In genomic region chr14:69339426-69339825, GRCh38 we compare ENCODE assay signal across 21 cellular contexts. TPM values are rescaled to one million over a fixed set of nuclear protein-coding genes. Genes with fewer than 3 reads are reported as not detected.
A peak's percentile ranks its signal among the peaks of the same experiment; 100 is the strongest.
DNase-seq lines count a peak whose midpoint lies in the region; TF ChIP-seq lines count a peak whose summit lies in the region.
"Had no signal": no experiment of that assay in that cellular context is flagged by ENCODE, and none has a peak within 500 bp of the region (broad histone marks: within the 10 kb centered on the region; RNA-seq: fewer than 3 reads in every experiment).

No MANE protein-coding gene starts in this region.

- H3K4me3 ChIP-seq in BLaER1 (no peak overlapping the region), Karpas-422 (ENCODE audit: low read length) (no peak overlapping the region), osteoblast (ENCODE audit: insufficient read depth, low read length) (no peak overlapping the region), BE2C (ENCODE audit: low read depth, low read length) (no peak overlapping the region)
- H3K4me3 ChIP-seq: A549, GM12878 had no signal

- TF ChIP-seq CTCF in osteoblast (IDR thresholded peaks at IDR 0.05; ENCODE audit: extremely low read depth, low read depth, low read length) (no peak), BE2C (IDR thresholded peaks at IDR 0.05; ENCODE audit: low read depth, low read length) (no peak)

- peak overlapping the region; percentile 18 for H3K4me2 ChIP-seq in BLaER1
- H3K4me2 ChIP-seq in Karpas-422 (ENCODE audit: low read depth, low read length, poor library complexity, severe bottlenecking): peak overlapping the region; percentile 43
- H3K4me2 ChIP-seq in osteoblast (ENCODE audit: insufficient read depth, low read length): no peak overlapping the region
- H3K4me2 ChIP-seq: A549 had no signal

- no peaks in the 10 kb centered on the region for H4K20me1 ChIP-seq in BLaER1
- peaks cover 11% of the 10 kb centered on the region; the same call in 1 of the 2 replicates for H4K20me1 ChIP-seq in Karpas-422 (ENCODE audit: insufficient read depth, low read depth, low read length)
- no peaks in the 10 kb centered on the region for H4K20me1 ChIP-seq in osteoblast (ENCODE audit: insufficient read depth, low read length)

- H3K79me2 ChIP-seq in Karpas-422 (ENCODE audit: low read length): no peaks in the 10 kb centered on the region
- H3K79me2 ChIP-seq in osteoblast (ENCODE audit: insufficient read depth, low read length): no peaks in the 10 kb centered on the region

- H3K27ac ChIP-seq in BLaER1 (no peak overlapping the region), Karpas-422 (ENCODE audit: low read length) (no peak overlapping the region), osteoblast (ENCODE audit: low read depth, low read length) (no peak overlapping the region)
- H3K27ac ChIP-seq: 22Rv1, A549 had no signal

- no peaks in the 10 kb centered on the region for H3K36me3 ChIP-seq in BLaER1
- no peaks in the 10 kb centered on the region for H3K36me3 ChIP-seq in Karpas-422 (ENCODE audit: insufficient read depth, low read length)
- H3K36me3 ChIP-seq in osteoblast (ENCODE audit: insufficient read depth, low read length): no peaks in the 10 kb centered on the region
- H3K36me3 ChIP-seq in BE2C: no peaks in the 10 kb centered on the region

- no peaks in the 10 kb centered on the region for H3K9me2 ChIP-seq in Karpas-422 (replicated peaks; ENCODE audit: insufficient read depth, low read length)

- H3K9ac ChIP-seq in BLaER1 (no peak overlapping the region), Karpas-422 (ENCODE audit: low read length) (no peak overlapping the region)

- H3K4me1 ChIP-seq in BLaER1 (peaks cover 46% of the 10 kb centered on the region), Karpas-422 (ENCODE audit: low read length) (peaks cover 29% of the 10 kb centered on the region), osteoblast (ENCODE audit: insufficient read depth, low read length) (no peaks in the 10 kb centered on the region), BE2C (0 out of 2 replicates have a peak, but pooled peaks cover 5% of the 10 kb centered on the region)
- H3K4me1 ChIP-seq: A549 had no signal

- H3K9me3 ChIP-seq in BLaER1 (no peaks in the 10 kb centered on the region), Karpas-422 (ENCODE audit: low read length) (no peaks in the 10 kb centered on the region), osteoblast (ENCODE audit: low read depth, low read length) (no peaks in the 10 kb centered on the region), BE2C (no peaks in the 10 kb centered on the region)
- H3K9me3 ChIP-seq: A549 had no signal

- H2AFZ ChIP-seq in Karpas-422 (ENCODE audit: low read length): no peak overlapping the region
- H2AFZ ChIP-seq in osteoblast (ENCODE audit: low read length): no peak overlapping the region

- H3K27me3 ChIP-seq in BLaER1 (no peaks in the 10 kb centered on the region), Karpas-422 (ENCODE audit: low read length) (0 out of 2 replicates have a peak, but pooled peaks cover 3% of the 10 kb centered on the region), osteoblast (ENCODE audit: insufficient read depth, low read length) (peaks cover 26% of the 10 kb centered on the region), BE2C (no peaks in the 10 kb centered on the region)

- no peak for DNase-seq in Karpas-422
- DNase-seq in osteoblast (ENCODE audit: insufficient read length, low spot score, missing footprints): peak; percentile 45
- no peak for DNase-seq in BE2C
- DNase-seq in NCI-H2081 treated with DMSO at 0.1 percent for 48 hours (lab: John Stamatoyannopoulos, UW): no peak
- DNase-seq: AML-193; C1 segment of cervical spinal cord; CD4-positive, alpha-beta memory T cell; CD4-positive, CD25-positive, alpha-beta regulatory T cell; CD8-positive, alpha-beta memory T cell; COR-L47; DMS 273 treated with DMSO at 0.1 percent for 48 hours; DMS153; DMS53; DMS79; DND-41; EL; GDM1 had no signal

RNA-seq across cellular contexts. Expression of gene ERH, which starts 58.7 kb away (rescaled TPM):
- total RNA-seq in Karpas-422 (2014; rRNA removed; shearing (Covaris generic); ENCODE audit: low replicate concordance): 168 and 296 TPM in 2 replicates
- total RNA-seq in osteoblast: 71.9 and 75.3 TPM in 2 replicates
- polyA plus RNA-seq in BE2C (2012; ENCODE audit: insufficient read depth, insufficient read length, low read depth): 617 TPM

RNA-seq across cellular contexts. Expression of gene SLC39A9, which starts 59.1 kb away (rescaled TPM):
- total RNA-seq in Karpas-422 (2014; rRNA removed; shearing (Covaris generic); ENCODE audit: low replicate concordance): 111 and 161 TPM in 2 replicates
- 131 and 163 TPM in 2 replicates for total RNA-seq in osteoblast
- polyA plus RNA-seq in BE2C (2012; ENCODE audit: insufficient read depth, insufficient read length, low read depth): 77.8 TPM
